24 cellular contexts compared by ENCODE assay signal in genomic region chr9:110343537-110343936, GRCh38. TPM values are rescaled to one million over a fixed set of nuclear protein-coding genes. Genes with fewer than 3 reads are reported as not detected.
A peak's percentile ranks its signal among the peaks of the same experiment; 100 is the strongest.
DNase-seq lines count a peak whose midpoint lies in the region; ATAC-seq and TF ChIP-seq lines count a peak whose summit lies in the region.
"Had no signal": no experiment of that assay in that cellular context is flagged by ENCODE, and none has a peak within 500 bp of the region (broad histone marks: within the 10 kb centered on the region; RNA-seq: fewer than 3 reads in every experiment).

No MANE protein-coding gene starts in this region.

- H3K4me3 ChIP-seq in trophoblast cell (ENCODE audit: low read depth, low read length) (no peak overlapping the region), heart left ventricle (no peak overlapping the region)
- H3K4me3 ChIP-seq: BLaER1 had no signal

- no peak overlapping the region for H2BK5ac ChIP-seq in trophoblast cell (ENCODE audit: low read depth, low read length, poor library complexity)

- H3K79me1 ChIP-seq in trophoblast cell (ENCODE audit: low read length) = no peaks in the 10 kb centered on the region

- no peak overlapping the region for H4K91ac ChIP-seq in trophoblast cell (ENCODE audit: low read depth, low read length)

- no peak overlapping the region for H4K8ac ChIP-seq in trophoblast cell (ENCODE audit: low read depth, low read length)

- H3K4ac ChIP-seq in trophoblast cell (ENCODE audit: low read depth, low read length) = no peak overlapping the region

- H3K23ac ChIP-seq in trophoblast cell (ENCODE audit: low read length) = no peak overlapping the region

- no peak for TF ChIP-seq CTCF in heart left ventricle (IDR thresholded peaks at IDR 0.05)

- no peak overlapping the region for H2AK5ac ChIP-seq in trophoblast cell (ENCODE audit: low read length)

- no peak overlapping the region for H3K14ac ChIP-seq in trophoblast cell (ENCODE audit: low read length)

- H3K4me1 ChIP-seq in trophoblast cell (ENCODE audit: control insufficient read depth in 1 of 2, insufficient read depth in 2 of 2, low read length in 2 of 2) = no peaks in the 10 kb centered on the region
- H3K4me1 ChIP-seq in heart left ventricle = no peaks in the 10 kb centered on the region
- H3K4me1 ChIP-seq: BE2C, BLaER1 had no signal

- no peak overlapping the region for H2BK12ac ChIP-seq in trophoblast cell (ENCODE audit: low read length)

- H3K36me3 ChIP-seq in trophoblast cell (ENCODE audit: control insufficient read depth in 1 of 2, insufficient read depth in 2 of 2, low read length in 2 of 2) (no peaks in the 10 kb centered on the region), heart left ventricle (no peaks in the 10 kb centered on the region)
- H3K36me3 ChIP-seq: BE2C, BLaER1 had no signal

- intact Hi-C loops in heart left ventricle (cut with DNase I) = no loop called here

- no peak overlapping the region for H2AFZ ChIP-seq in trophoblast cell (ENCODE audit: insufficient read depth, low read length, poor library complexity)

- H2BK120ac ChIP-seq in trophoblast cell (ENCODE audit: insufficient read depth, low read length, poor library complexity) = no peak overlapping the region

- ATAC-seq in heart left ventricle = no peak

- H4K12ac ChIP-seq in trophoblast cell (ENCODE audit: low read depth, low read length) = no peak overlapping the region

- no peaks in the 10 kb centered on the region for H3K79me2 ChIP-seq in trophoblast cell (ENCODE audit: control insufficient read depth, insufficient read depth, low read length, poor library complexity)

- H3K9ac ChIP-seq in trophoblast cell (ENCODE audit: low read length) = no peak overlapping the region
- H3K9ac ChIP-seq: BLaER1 had no signal

- H3K9me3 ChIP-seq in trophoblast cell (ENCODE audit: insufficient read depth, low read depth, low read length) = no peaks in the 10 kb centered on the region
- no peaks in the 10 kb centered on the region for H3K9me3 ChIP-seq in heart left ventricle
- H3K9me3 ChIP-seq: BE2C, BLaER1 had no signal

- H3K27me3 ChIP-seq in trophoblast cell (ENCODE audit: insufficient read depth, low read length) = no peaks in the 10 kb centered on the region
- no peaks in the 10 kb centered on the region for H3K27me3 ChIP-seq in heart left ventricle
- H3K27me3 ChIP-seq: BE2C, BLaER1 had no signal

- DNase-seq in EH (ENCODE audit: low read depth) (peak; percentile 22), amniotic epithelial cell (ENCODE audit: low read depth) (peak; percentile 9), trophoblast cell (peak; percentile 12 to 65), heart left ventricle (no peak), NCI-H128 (lab: John Stamatoyannopoulos, UW; ENCODE audit: unreplicated experiment) (no peak)
- DNase-seq: 8988T; ACHN; BE2C; C1 segment of cervical spinal cord; CD4-positive, alpha-beta memory T cell; CD4-positive, CD25-positive, alpha-beta regulatory T cell; CD8-positive, alpha-beta memory T cell; COR-L47; DMS 273 treated with DMSO at 0.1 percent for 48 hours; DMS153; DMS53; DMS79; DND-41; GF-D8 had no signal

- no CpG with 5 or more reads among the region's 4 CpGs for WGBS in trophoblast cell (ENCODE audit: extremely low coverage, insufficient coverage, insufficient read length)
- 85 to 89% (median 86%) methylated on average over 4 of the region's 4 CpGs for WGBS in heart left ventricle, 4 donors

- H3K27ac ChIP-seq in trophoblast cell (ENCODE audit: low read depth, low read length) (no peak overlapping the region), heart left ventricle (no peak overlapping the region)
- H3K27ac ChIP-seq: BLaER1 had no signal

- no peak overlapping the region for H3K4me2 ChIP-seq in trophoblast cell (ENCODE audit: low read length)
- H3K4me2 ChIP-seq: BLaER1 had no signal

- no peak for TF ChIP-seq POLR2A in heart left ventricle (IDR thresholded peaks at IDR 0.05)

- no peak overlapping the region for H3K18ac ChIP-seq in trophoblast cell (ENCODE audit: low read length)

RNA-seq across cellular contexts. Expression of gene TXNDC8, which starts 5.9 kb away (rescaled TPM):
- not detected in 2 replicates for polyA plus RNA-seq in trophoblast cell (2013)
- total RNA-seq in heart left ventricle = not detected
- not detected for polyA plus RNA-seq in heart left ventricle
- total RNA-seq: A673; CD4-positive, alpha-beta memory T cell; CD4-positive, CD25-positive, alpha-beta regulatory T cell; CD8-positive, alpha-beta memory T cell; Daoy had no signal
- polyA plus RNA-seq: AG04450; CD14-positive monocyte; CD4-positive, alpha-beta memory T cell; CD4-positive, CD25-positive, alpha-beta regulatory T cell; CD8-positive, alpha-beta memory T cell had no signal

Comparison
In these comparisons a context has a peak if more than half of its experiments do, and no peak if none do; other contexts are left out.
1. DNase-seq: peak in EH (single experiment), amniotic epithelial cell (single experiment) and trophoblast cell (2 of 2); none in heart left ventricle (0 of 5) and NCI-H128 (single experiment).